8 cellular contexts compared by ENCODE assay signal in the genomic region with DNA sequence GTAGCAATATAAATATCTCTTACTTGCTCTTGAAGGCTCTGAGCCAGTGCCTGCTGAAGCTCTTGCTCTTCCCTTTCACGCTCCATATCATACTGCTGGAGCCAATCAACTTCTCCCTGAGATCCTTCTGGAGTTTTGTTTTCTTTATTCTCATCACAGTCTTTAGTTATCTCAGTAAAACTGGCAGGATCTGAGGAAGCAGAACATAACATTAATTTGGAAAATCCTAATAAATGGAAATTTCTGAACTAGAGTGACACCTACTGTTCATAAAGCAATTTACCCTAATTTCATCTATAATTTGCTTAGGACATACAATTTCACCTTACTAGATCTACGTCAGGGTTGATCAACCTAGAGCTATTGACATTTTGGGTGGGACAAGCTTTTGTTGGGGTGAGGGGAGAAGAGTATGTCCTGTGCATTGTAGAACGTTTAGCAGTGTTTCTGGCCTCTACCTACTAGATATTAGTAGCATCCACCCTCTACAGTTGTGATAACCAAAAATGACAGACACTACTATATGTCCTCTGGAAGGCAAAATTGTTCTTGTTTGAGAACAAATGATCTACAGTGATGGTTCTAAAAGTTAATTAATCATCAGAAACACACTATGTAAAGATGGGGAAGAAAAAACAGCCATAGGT. TPM values are rescaled to one million over a fixed set of nuclear protein-coding genes. Genes with fewer than 3 reads are reported as not detected.
DNase-seq lines count a peak whose midpoint lies in the region; ATAC-seq and TF ChIP-seq lines count a peak whose summit lies in the region.

No MANE protein-coding gene starts in this region.

- no TSS peak for BruUV-seq in Panc1 (replicated peaks; lab: Mats Ljungman, UMichigan)

- H3K27ac ChIP-seq in Panc1 (ENCODE audit: low read length), result no peak overlapping the region

- TF ChIP-seq CTCF in GM10266 (IDR thresholded peaks at IDR 0.05; ENCODE audit: control insufficient read depth, insufficient read depth, low read depth, missing control alignments), result peak; percentile 12
- TF ChIP-seq CTCF in Panc1 (IDR thresholded peaks at IDR 0.05), result peak; percentile 59; the same call in 1 of the 2 replicates
- TF ChIP-seq CTCF in fibroblast of pulmonary artery (IDR thresholded peaks at IDR 0.05; ENCODE audit: low read length, missing control alignments), result peak; percentile 44

- DNase-seq in GM10266 (ENCODE audit: extremely low spot score) (no peak), Panc1 (ENCODE audit: low read depth, low spot score) (peak; percentile 20), fibroblast of pulmonary artery (ENCODE audit: low read depth) (peak; percentile 60), renal cortical epithelial cell (ENCODE audit: low read depth) (peak; percentile 43), NCI-H774 (lab: John Stamatoyannopoulos, UW) (no peak)

- no peaks in the 10 kb centered on the region for H3K27me3 ChIP-seq in Panc1 (ENCODE audit: control insufficient read depth, insufficient read depth, low read length)

- ATAC-seq in Panc1 (peak; percentile 58), HG03196 (IDR thresholded peaks at IDR 0.05; ENCODE audit: unreplicated experiment) (no peak), HG02642 (IDR thresholded peaks at IDR 0.05; ENCODE audit: poor library complexity, unreplicated experiment) (no peak), GM21717 (IDR thresholded peaks at IDR 0.05; ENCODE audit: unreplicated experiment) (no peak)

- H3K4me3 ChIP-seq in Panc1 (ENCODE audit: low read depth in 2 of 2, low read length in 2 of 2), result no peak overlapping the region
- H3K4me3 ChIP-seq in fibroblast of pulmonary artery (replicated peaks; ENCODE audit: low read depth, low read length), result no peak overlapping the region

- CTCF ChIA-PET in Panc1 (lab: Charles Lee), result interaction anchor here (0.8 kb wide), 1 partner anchor 61 kb away, joined by 3 read pairs; no protein-coding TSS in a partner anchor

- H3K36me3 ChIP-seq in Panc1 (ENCODE audit: control insufficient read depth, insufficient read depth, low read length), result peaks cover 5% of the 10 kb centered on the region; the same call in 1 of the 2 replicates

- H3K9me3 ChIP-seq in Panc1 (ENCODE audit: control insufficient read depth, insufficient read depth, low read depth, low read length), result no peaks in the 10 kb centered on the region

- intact Hi-C loops in Panc1 (cut with micrococcal nuclease; ENCODE audit: unreplicated experiment), result loop anchor here (10.0 kb wide), 1 partner anchor 171 kb away; the partner anchor contains the start of gene TMBIM1

- in situ Hi-C loops in Panc1 (cut with HindIII; ENCODE audit: low pct_unique_long_range_greater_than_20kb, low sequenced_read_pairs), result no loop called here

- POLR2A ChIA-PET in Panc1 (lab: Charles Lee), result no interaction called here

- no peaks in the 10 kb centered on the region for H3K4me1 ChIP-seq in Panc1 (ENCODE audit: control insufficient read depth, insufficient read depth, low read length)

RNA-seq across cellular contexts. Expression of gene VIL1, which starts 47.2 kb away (rescaled TPM):
- total RNA-seq in Panc1 (2021; ENCODE audit: unreplicated experiment) (0.18 TPM), renal cortical epithelial cell (0.05 TPM in 1 of 2 replicates, not detected in the other)
- polyA plus RNA-seq in Panc1 (2012; ENCODE audit: insufficient read length), result 0.07 TPM

Comparison
In these comparisons a context has a peak if more than half of its experiments do, and no peak if none do; other contexts are left out.
1. DNase-seq: peak in Panc1 (single experiment), fibroblast of pulmonary artery (single experiment) and renal cortical epithelial cell (single experiment); none in GM10266 (single experiment) and NCI-H774 (single experiment).
2. Peak in every context shown above with its lines, with median percentiles within 50 percentile points of each other: CTCF ChIP-seq.